In the genomic region with DNA sequence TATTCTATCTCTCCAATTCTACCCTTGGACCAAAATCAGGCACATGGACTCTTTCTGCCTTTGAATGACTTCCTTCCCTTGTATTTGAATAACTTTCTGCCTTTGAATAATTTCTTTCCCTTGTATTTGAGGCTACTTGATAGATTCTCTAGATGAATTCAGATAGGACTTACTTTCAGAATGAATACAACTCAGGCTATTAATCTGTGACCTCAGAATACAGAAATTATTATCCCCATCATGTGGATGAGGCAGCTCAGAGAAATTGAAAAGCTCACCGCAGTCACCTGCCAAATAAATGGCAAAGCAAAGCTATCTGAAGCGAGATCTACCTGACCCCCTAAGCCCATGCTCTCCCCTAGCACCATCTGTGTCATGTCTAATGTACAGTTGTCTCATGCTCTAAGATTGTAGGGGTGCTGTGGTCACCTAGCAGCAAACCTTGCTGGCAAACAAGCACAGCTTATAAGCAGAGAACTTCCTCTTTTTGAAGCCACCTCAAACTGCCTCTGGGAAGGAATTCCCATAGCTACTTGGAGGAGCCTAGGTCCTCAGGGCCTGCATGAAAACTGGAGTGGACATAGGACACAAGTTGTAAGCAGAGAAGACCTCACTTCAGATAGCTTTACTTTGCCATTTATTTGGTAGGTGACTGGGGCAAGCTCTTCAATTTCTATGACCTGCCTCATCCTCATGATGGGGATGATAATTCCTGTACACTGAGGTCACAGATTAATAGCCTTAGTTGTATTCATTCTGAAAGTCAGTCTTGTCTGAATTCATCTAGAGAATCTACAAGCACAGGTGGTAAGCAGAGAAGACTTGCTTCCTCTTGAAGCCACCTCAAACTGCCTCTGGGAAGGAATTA, we compare ENCODE assay signal across 1 cellular context.
TF ChIP-seq lines count a peak whose summit lies in the region.

No MANE protein-coding gene starts in this region.

TF ChIP-seq in GM12878, 131 proteins besides CTCF, POLR2A, EP300 and RAD21 (continued from another document):
- TF ChIP-seq, protein P1, sequence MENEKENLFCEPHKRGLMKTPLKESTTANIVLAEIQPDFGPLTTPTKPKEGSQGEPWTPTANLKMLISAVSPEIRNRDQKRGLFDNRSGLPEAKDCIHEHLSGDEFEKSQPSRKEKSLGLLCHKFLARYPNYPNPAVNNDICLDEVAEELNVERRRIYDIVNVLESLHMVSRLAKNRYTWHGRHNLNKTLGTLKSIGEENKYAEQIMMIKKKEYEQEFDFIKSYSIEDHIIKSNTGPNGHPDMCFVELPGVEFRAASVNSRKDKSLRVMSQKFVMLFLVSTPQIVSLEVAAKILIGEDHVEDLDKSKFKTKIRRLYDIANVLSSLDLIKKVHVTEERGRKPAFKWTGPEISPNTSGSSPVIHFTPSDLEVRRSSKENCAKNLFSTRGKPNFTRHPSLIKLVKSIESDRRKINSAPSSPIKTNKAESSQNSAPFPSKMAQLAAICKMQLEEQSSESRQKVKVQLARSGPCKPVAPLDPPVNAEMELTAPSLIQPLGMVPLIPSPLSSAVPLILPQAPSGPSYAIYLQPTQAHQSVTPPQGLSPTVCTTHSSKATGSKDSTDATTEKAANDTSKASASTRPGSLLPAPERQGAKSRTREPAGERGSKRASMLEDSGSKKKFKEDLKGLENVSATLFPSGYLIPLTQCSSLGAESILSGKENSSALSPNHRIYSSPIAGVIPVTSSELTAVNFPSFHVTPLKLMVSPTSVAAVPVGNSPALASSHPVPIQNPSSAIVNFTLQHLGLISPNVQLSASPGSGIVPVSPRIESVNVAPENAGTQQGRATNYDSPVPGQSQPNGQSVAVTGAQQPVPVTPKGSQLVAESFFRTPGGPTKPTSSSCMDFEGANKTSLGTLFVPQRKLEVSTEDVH (IDR thresholded peaks at IDR 0.05; ENCODE audit: low read depth, partially characterized antibody), result no peak
- TF ChIP-seq, protein P2, sequence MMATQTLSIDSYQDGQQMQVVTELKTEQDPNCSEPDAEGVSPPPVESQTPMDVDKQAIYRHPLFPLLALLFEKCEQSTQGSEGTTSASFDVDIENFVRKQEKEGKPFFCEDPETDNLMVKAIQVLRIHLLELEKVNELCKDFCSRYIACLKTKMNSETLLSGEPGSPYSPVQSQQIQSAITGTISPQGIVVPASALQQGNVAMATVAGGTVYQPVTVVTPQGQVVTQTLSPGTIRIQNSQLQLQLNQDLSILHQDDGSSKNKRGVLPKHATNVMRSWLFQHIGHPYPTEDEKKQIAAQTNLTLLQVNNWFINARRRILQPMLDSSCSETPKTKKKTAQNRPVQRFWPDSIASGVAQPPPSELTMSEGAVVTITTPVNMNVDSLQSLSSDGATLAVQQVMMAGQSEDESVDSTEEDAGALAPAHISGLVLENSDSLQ (IDR thresholded peaks at IDR 0.05), result no peak
- TF ChIP-seq, protein P3, sequence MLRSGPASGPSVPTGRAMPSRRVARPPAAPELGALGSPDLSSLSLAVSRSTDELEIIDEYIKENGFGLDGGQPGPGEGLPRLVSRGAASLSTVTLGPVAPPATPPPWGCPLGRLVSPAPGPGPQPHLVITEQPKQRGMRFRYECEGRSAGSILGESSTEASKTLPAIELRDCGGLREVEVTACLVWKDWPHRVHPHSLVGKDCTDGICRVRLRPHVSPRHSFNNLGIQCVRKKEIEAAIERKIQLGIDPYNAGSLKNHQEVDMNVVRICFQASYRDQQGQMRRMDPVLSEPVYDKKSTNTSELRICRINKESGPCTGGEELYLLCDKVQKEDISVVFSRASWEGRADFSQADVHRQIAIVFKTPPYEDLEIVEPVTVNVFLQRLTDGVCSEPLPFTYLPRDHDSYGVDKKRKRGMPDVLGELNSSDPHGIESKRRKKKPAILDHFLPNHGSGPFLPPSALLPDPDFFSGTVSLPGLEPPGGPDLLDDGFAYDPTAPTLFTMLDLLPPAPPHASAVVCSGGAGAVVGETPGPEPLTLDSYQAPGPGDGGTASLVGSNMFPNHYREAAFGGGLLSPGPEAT (IDR thresholded peaks at IDR 0.05; ENCODE audit: low read depth), result 0 out of 2 replicates have a peak, but pooled peaks have one; percentile 22
- TF ChIP-seq CREB1 (IDR thresholded peaks at IDR 0.05; ENCODE audit: low read depth) (no peak), SREBF1 (IDR thresholded peaks at IDR 0.05; ENCODE audit: low read length) (no peak), ZNF24 (IDR thresholded peaks at IDR 0.05) (no peak), NR2C2 (IDR thresholded peaks at IDR 0.05; ENCODE audit: borderline replicate concordance, control insufficient read depth, insufficient read length, low read depth) (no peak), ZNF622 (IDR thresholded peaks at IDR 0.05) (no peak), ZBED1 (IDR thresholded peaks at IDR 0.05; ENCODE audit: borderline replicate concordance) (no peak), NFXL1 (IDR thresholded peaks at IDR 0.05; ENCODE audit: borderline replicate concordance) (no peak), FOXK2 (IDR thresholded peaks at IDR 0.05) (no peak), BACH1 (IDR thresholded peaks at IDR 0.05; ENCODE audit: borderline replicate concordance) (no peak)
- TF ChIP-seq, protein P4, sequence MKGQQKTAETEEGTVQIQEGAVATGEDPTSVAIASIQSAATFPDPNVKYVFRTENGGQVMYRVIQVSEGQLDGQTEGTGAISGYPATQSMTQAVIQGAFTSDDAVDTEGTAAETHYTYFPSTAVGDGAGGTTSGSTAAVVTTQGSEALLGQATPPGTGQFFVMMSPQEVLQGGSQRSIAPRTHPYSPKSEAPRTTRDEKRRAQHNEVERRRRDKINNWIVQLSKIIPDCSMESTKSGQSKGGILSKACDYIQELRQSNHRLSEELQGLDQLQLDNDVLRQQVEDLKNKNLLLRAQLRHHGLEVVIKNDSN (IDR thresholded peaks at IDR 0.05; ENCODE audit: borderline replicate concordance, extremely low read length, insufficient read depth, low read depth, low read length), result no peak
- TF ChIP-seq, protein P5, sequence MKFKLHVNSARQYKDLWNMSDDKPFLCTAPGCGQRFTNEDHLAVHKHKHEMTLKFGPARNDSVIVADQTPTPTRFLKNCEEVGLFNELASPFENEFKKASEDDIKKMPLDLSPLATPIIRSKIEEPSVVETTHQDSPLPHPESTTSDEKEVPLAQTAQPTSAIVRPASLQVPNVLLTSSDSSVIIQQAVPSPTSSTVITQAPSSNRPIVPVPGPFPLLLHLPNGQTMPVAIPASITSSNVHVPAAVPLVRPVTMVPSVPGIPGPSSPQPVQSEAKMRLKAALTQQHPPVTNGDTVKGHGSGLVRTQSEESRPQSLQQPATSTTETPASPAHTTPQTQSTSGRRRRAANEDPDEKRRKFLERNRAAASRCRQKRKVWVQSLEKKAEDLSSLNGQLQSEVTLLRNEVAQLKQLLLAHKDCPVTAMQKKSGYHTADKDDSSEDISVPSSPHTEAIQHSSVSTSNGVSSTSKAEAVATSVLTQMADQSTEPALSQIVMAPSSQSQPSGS (IDR thresholded peaks at IDR 0.05; ENCODE audit: low read length), result peak; percentile 70
- TF ChIP-seq, protein P6, sequence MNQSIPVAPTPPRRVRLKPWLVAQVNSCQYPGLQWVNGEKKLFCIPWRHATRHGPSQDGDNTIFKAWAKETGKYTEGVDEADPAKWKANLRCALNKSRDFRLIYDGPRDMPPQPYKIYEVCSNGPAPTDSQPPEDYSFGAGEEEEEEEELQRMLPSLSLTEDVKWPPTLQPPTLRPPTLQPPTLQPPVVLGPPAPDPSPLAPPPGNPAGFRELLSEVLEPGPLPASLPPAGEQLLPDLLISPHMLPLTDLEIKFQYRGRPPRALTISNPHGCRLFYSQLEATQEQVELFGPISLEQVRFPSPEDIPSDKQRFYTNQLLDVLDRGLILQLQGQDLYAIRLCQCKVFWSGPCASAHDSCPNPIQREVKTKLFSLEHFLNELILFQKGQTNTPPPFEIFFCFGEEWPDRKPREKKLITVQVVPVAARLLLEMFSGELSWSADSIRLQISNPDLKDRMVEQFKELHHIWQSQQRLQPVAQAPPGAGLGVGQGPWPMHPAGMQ (IDR thresholded peaks at IDR 0.05; ENCODE audit: borderline replicate concordance), result no peak
